Comparison of ENCODE assay signal across 9 cellular contexts in genomic region chr15:38555686-38556334, GRCh38. TPM values are rescaled to one million over a fixed set of nuclear protein-coding genes. Genes with fewer than 3 reads are reported as not detected.
DNase-seq lines count a peak whose midpoint lies in the region; ATAC-seq and TF ChIP-seq lines count a peak whose summit lies in the region.
"Had no signal": no experiment of that assay in that cellular context is flagged by ENCODE, and none has a peak within 500 bp of the region (broad histone marks: within the 10 kb centered on the region; RNA-seq: fewer than 3 reads in every experiment).

No MANE protein-coding gene starts in this region.

- in situ Hi-C loops in GM23248 (cut with MboI): no loop called here

- no peaks in the 10 kb centered on the region for H4K20me1 ChIP-seq in GM23248 (ENCODE audit: insufficient read depth)

- DNase-seq in CD8-positive, alpha-beta T cell: no peak
- DNase-seq in GM23248 (peak; percentile 86), iris pigment epithelial cell (ENCODE audit: low read depth) (peak; percentile 82), right atrium auricular region (ENCODE audit: low spot score) (no peak), NCI-H2029 (lab: John Stamatoyannopoulos, UW) (no peak), T1000 (lab: John Stamatoyannopoulos, UW) (no peak)
- DNase-seq in activated CD8-positive, alpha-beta T cell treated with anti-CD3 and anti-CD28 coated beads, Interleukin-2, amount 10 ng/mL, durations not matched to agents 7 days and 5 days: no peak
- DNase-seq: esophagus squamous epithelium had no signal

- H3K4me3 ChIP-seq in CD8-positive, alpha-beta T cell (ENCODE audit: low read depth, low read length): no peak overlapping the region
- no peak overlapping the region for H3K4me3 ChIP-seq in GM23248
- H3K4me3 ChIP-seq in right atrium auricular region: no peak overlapping the region
- H3K4me3 ChIP-seq: esophagus squamous epithelium had no signal

- H3K36me3 ChIP-seq in CD8-positive, alpha-beta T cell (ENCODE audit: insufficient read depth, low read length): peaks cover 18% of the 10 kb centered on the region
- H3K36me3 ChIP-seq in GM23248 (ENCODE audit: low read depth) (no peaks in the 10 kb centered on the region), right atrium auricular region (no peaks in the 10 kb centered on the region)

- POLR2A ChIA-PET in CD8-positive, alpha-beta T cell (lab: Charles Lee): interaction anchor here (0.8 to 2.4 kb wide), 2 partner anchors 8 to 23 kb away, joined by 3 to 8 read pairs; partner anchors contain the start of gene RASGRP1
- POLR2A ChIA-PET in activated CD8-positive, alpha-beta T cell treated with anti-CD3 and anti-CD28 coated beads, Interleukin-2, amount 10 ng/mL, durations not matched to agents 7 days and 5 days (lab: Charles Lee): interaction anchor here (0.9 to 1.6 kb wide), 5 partner anchors 8 to 96 kb away, joined by 3 to 5 read pairs (median 3); partner anchors contain the start of gene RASGRP1

- peaks cover 89% of the 10 kb centered on the region for H3K36me3 Mint-ChIP-seq in CD8-positive, alpha-beta T cell
- H3K36me3 Mint-ChIP-seq in activated CD8-positive, alpha-beta T cell treated with anti-CD3 and anti-CD28 coated beads, Interleukin-2, amount 10 ng/mL, durations not matched to agents 7 days and 5 days (ENCODE audit: low read depth): peaks cover 91% of the 10 kb centered on the region

- H3K27me3 ChIP-seq in CD8-positive, alpha-beta T cell (ENCODE audit: insufficient read depth, low read length): no peaks in the 10 kb centered on the region
- no peaks in the 10 kb centered on the region for H3K27me3 ChIP-seq in GM23248 (replicated peaks; ENCODE audit: insufficient read depth)
- no peaks in the 10 kb centered on the region for H3K27me3 ChIP-seq in right atrium auricular region

- no peaks in the 10 kb centered on the region for H3K9me3 ChIP-seq in CD8-positive, alpha-beta T cell (ENCODE audit: low read length)
- H3K9me3 ChIP-seq in GM23248 (ENCODE audit: low read depth) (no peaks in the 10 kb centered on the region), right atrium auricular region (no peaks in the 10 kb centered on the region)
- H3K9me3 ChIP-seq: esophagus squamous epithelium had no signal

- no peaks in the 10 kb centered on the region for H3K27me3 Mint-ChIP-seq in CD8-positive, alpha-beta T cell (ENCODE audit: low read depth)
- H3K27me3 Mint-ChIP-seq in activated CD8-positive, alpha-beta T cell treated with anti-CD3 and anti-CD28 coated beads, Interleukin-2, amount 10 ng/mL, durations not matched to agents 7 days and 5 days (ENCODE audit: low read depth): no peaks in the 10 kb centered on the region

- no peak for TF ChIP-seq CTCF in CD8-positive, alpha-beta T cell (IDR thresholded peaks at IDR 0.05)
- TF ChIP-seq CTCF in right atrium auricular region (IDR thresholded peaks at IDR 0.05): no peak

- H3K9me2 ChIP-seq in GM23248 (ENCODE audit: insufficient read depth): no peaks in the 10 kb centered on the region

- H2AFZ ChIP-seq in GM23248: no peak overlapping the region

- peak overlapping the region; percentile 91 for H3K27ac Mint-ChIP-seq in CD8-positive, alpha-beta T cell
- peak overlapping the region; percentile 64 for H3K27ac Mint-ChIP-seq in activated CD8-positive, alpha-beta T cell treated with anti-CD3 and anti-CD28 coated beads, Interleukin-2, amount 10 ng/mL, durations not matched to agents 7 days and 5 days

- H3K9ac ChIP-seq in GM23248: no peak overlapping the region

- peaks cover 25% of the 10 kb centered on the region for H3F3A ChIP-seq in GM23248 (ENCODE audit: insufficient read depth)

- H3K4me1 Mint-ChIP-seq in CD8-positive, alpha-beta T cell (ENCODE audit: low read depth): peaks cover 96% of the 10 kb centered on the region
- H3K4me1 Mint-ChIP-seq in activated CD8-positive, alpha-beta T cell treated with anti-CD3 and anti-CD28 coated beads, Interleukin-2, amount 10 ng/mL, durations not matched to agents 7 days and 5 days (ENCODE audit: low read depth): peaks cover 91% of the 10 kb centered on the region

- WGBS in GM23248 (ENCODE audit: low coverage in 1 of 2, low lambda C conversion rate in 2 of 2, missing lambda C conversion rate in 2 of 2), 2 experiments: 44 to 46% methylated on average over 5 of the region's 5 CpGs

- intact Hi-C loops in CD8-positive, alpha-beta T cell (cut with DNase I, micrococcal nuclease): loop anchor here (1.0 to 2.0 kb wide), 3 partner anchors 7 to 17 kb away; no protein-coding TSS in a partner anchor

- no peaks in the 10 kb centered on the region for H3K79me2 ChIP-seq in GM23248 (ENCODE audit: insufficient read depth)

- H3K27ac ChIP-seq in CD8-positive, alpha-beta T cell (ENCODE audit: low read depth, low read length): no peak overlapping the region
- H3K27ac ChIP-seq in GM23248: peak overlapping the region; percentile 49
- no peak overlapping the region for H3K27ac ChIP-seq in right atrium auricular region

- H3K4me1 ChIP-seq in CD8-positive, alpha-beta T cell (ENCODE audit: insufficient read depth, low read length): peaks cover 100% of the 10 kb centered on the region
- H3K4me1 ChIP-seq in GM23248 (ENCODE audit: insufficient read depth): peaks cover 35% of the 10 kb centered on the region
- H3K4me1 ChIP-seq in right atrium auricular region: peaks cover 0 to 12% of the 10 kb centered on the region in 2 donors

- no peaks in the 10 kb centered on the region for H3K9me3 Mint-ChIP-seq in CD8-positive, alpha-beta T cell
- H3K9me3 Mint-ChIP-seq in activated CD8-positive, alpha-beta T cell treated with anti-CD3 and anti-CD28 coated beads, Interleukin-2, amount 10 ng/mL, durations not matched to agents 7 days and 5 days (ENCODE audit: insufficient read depth): no peaks in the 10 kb centered on the region

- ATAC-seq in CD8-positive, alpha-beta T cell: peak; percentile 34
- ATAC-seq in activated CD8-positive, alpha-beta T cell treated with anti-CD3 and anti-CD28 coated beads, Interleukin-2, amount 10 ng/mL, durations not matched to agents 7 days and 5 days: no peak
- ATAC-seq in HG03520 (IDR thresholded peaks at IDR 0.05; ENCODE audit: unreplicated experiment): no peak

- H3K4me2 ChIP-seq in GM23248 (ENCODE audit: unreplicated experiment): peak overlapping the region; percentile 72

- peak overlapping the region; percentile 52 for H3K4me3 Mint-ChIP-seq in CD8-positive, alpha-beta T cell
- peak overlapping the region; percentile 7 for H3K4me3 Mint-ChIP-seq in activated CD8-positive, alpha-beta T cell treated with anti-CD3 and anti-CD28 coated beads, Interleukin-2, amount 10 ng/mL, durations not matched to agents 7 days and 5 days

- CTCF ChIA-PET in CD8-positive, alpha-beta T cell (lab: Charles Lee): interaction anchor here (5.1 to 7.3 kb wide), 3 partner anchors 8 to 133 kb away, joined by 40 to 80 read pairs (median 45); partner anchors contain the start of gene RASGRP1
- CTCF ChIA-PET in activated CD8-positive, alpha-beta T cell treated with anti-CD3 and anti-CD28 coated beads, Interleukin-2, amount 10 ng/mL, durations not matched to agents 7 days and 5 days (lab: Charles Lee): interaction anchor here (0.7 to 7.6 kb wide), 9 partner anchors 8 to 144 kb away, joined by 3 to 39 read pairs (median 6); partner anchors contain the start of gene RASGRP1

RNA-seq across cellular contexts. Expression of gene RASGRP1, which starts 8.8 kb away (rescaled TPM):
- 10 to 100 TPM; 58.2 to 65.2 TPM for total RNA-seq in CD8-positive, alpha-beta T cell
- total RNA-seq in GM23248 (2014; rRNA removed; shearing (Covaris generic)): 1.5 and 3.0 TPM in 2 replicates
- 0.58 and 0.96 TPM in 2 replicates for polyA plus RNA-seq in GM23248 (2016; fragmentation: Nextera tagmentation; extraction: Ambion mirVana)
- total RNA-seq in activated CD8-positive, alpha-beta T cell treated with anti-CD3 and anti-CD28 coated beads, Interleukin-2, amount 10 ng/mL, durations not matched to agents 7 days and 5 days: 100 to 1,000 TPM; 161 to 165 TPM
- total RNA-seq in right atrium auricular region: 1 to 10 TPM; 2.1 to 4.4 TPM

Comparison
In these comparisons a context has a peak if more than half of its experiments do, and no peak if none do; other contexts are left out.
1. DNase-seq: peak in GM23248 (single experiment) and iris pigment epithelial cell (single experiment); none in CD8-positive, alpha-beta T cell (0 of 7), activated CD8-positive, alpha-beta T cell treated with anti-CD3 and anti-CD28 coated beads, Interleukin-2, amount 10 ng/mL, durations not matched to agents 7 days and 5 days (single experiment), right atrium auricular region (single experiment), NCI-H2029 (single experiment) and T1000 (single experiment).
2. RNA of gene RASGRP1, which starts 8.8 kb away (total RNA-seq): 161 to 165 TPM in activated CD8-positive, alpha-beta T cell treated with anti-CD3 and anti-CD28 coated beads, Interleukin-2, amount 10 ng/mL, durations not matched to agents 7 days and 5 days and 58.2 to 65.2 TPM in CD8-positive, alpha-beta T cell; 2.1 to 4.4 TPM in right atrium auricular region and 1.5 to 3.0 TPM in GM23248; every median in the first group is over 10 times any median in the second.